Comparison of ENCODE assay signal across 11 cellular contexts in the genomic region with DNA sequence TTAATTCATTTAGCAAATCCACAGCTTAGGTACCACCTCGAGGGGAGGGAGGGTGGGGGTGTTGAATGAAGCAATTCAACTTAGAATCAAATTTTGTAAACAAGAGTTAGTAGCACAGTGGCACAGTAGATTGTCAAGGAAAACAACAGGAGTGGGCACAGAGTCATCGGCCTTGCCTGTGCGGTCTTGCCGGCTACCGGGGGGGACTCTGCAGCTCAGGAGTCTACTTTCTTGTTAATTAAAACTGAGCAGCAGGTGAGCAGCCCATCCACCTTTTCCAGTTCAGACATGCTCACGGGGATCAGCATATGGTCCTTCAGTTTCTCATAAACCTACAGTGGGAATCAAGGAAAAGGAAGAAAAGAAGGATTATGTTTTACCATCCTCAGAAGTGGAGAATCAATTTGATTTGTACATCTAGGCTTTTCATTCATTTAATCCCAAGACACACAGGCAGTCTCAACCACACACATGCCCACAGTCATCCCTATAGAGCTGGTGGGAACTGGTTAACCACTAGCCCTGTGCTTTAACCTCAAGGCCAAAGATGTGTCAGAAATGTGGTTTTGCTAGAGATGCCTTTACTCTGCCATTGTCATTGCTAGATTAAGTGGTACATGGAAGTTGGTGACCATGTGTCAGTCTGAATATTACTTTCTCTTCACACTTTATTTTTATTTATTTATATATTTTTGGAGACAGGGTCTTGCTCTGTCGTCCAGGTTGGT. TPM values are rescaled to one million over a fixed set of nuclear protein-coding genes. Genes with fewer than 3 reads are reported as not detected.
DNase-seq lines count a peak whose midpoint lies in the region; ATAC-seq, FAIRE-seq and TF ChIP-seq lines count a peak whose summit lies in the region.
"Had no signal": no experiment of that assay in that cellular context is flagged by ENCODE, and none has a peak within 500 bp of the region (broad histone marks: within the 10 kb centered on the region; RNA-seq: fewer than 3 reads in every experiment).

No MANE protein-coding gene starts in this region.

- H3K4me1 Mint-ChIP-seq in stimulated activated naive CD8-positive, alpha-beta T cell treated with anti-CD3 and anti-CD28 coated beads, Interleukin-15, amount 100 ng/mL, for 72 hours = peaks cover 5% of the 10 kb centered on the region
- H3K4me1 Mint-ChIP-seq in GM23338 = peaks cover 27% of the 10 kb centered on the region
- H3K4me1 Mint-ChIP-seq: CD4-positive, CD25-positive, alpha-beta regulatory T cell had no signal

- no peaks in the 10 kb centered on the region for H3K36me3 Mint-ChIP-seq in GM23338 (ENCODE audit: low read depth)
- H3K36me3 Mint-ChIP-seq: CD4-positive, CD25-positive, alpha-beta regulatory T cell had no signal

- H3K27ac ChIP-seq in brain microvascular endothelial cell (peak overlapping the region; percentile 93), GM23338 (ENCODE audit: low read depth) (no peak overlapping the region)

- peaks cover 10% of the 10 kb centered on the region for H3K36me3 ChIP-seq in brain microvascular endothelial cell (replicated peaks)
- H3K36me3 ChIP-seq in GM23338 (ENCODE audit: insufficient read depth) = no peaks in the 10 kb centered on the region

- in situ Hi-C loops in brain microvascular endothelial cell (cut with HindIII; ENCODE audit: low pct_ligation_motif_present, low sequenced_read_pairs) = no loop called here

- H3K4me3 Mint-ChIP-seq in stimulated activated naive CD8-positive, alpha-beta T cell treated with anti-CD3 and anti-CD28 coated beads, Interleukin-15, amount 100 ng/mL, for 72 hours = no peak overlapping the region
- H3K4me3 Mint-ChIP-seq in GM23338 = no peak overlapping the region
- H3K4me3 Mint-ChIP-seq: CD4-positive, CD25-positive, alpha-beta regulatory T cell had no signal

- no peak overlapping the region for H3K27ac Mint-ChIP-seq in stimulated activated naive CD8-positive, alpha-beta T cell treated with anti-CD3 and anti-CD28 coated beads, Interleukin-15, amount 100 ng/mL, for 72 hours
- H3K27ac Mint-ChIP-seq in GM23338 = no peak overlapping the region
- H3K27ac Mint-ChIP-seq: CD4-positive, CD25-positive, alpha-beta regulatory T cell had no signal

- H3K4me2 ChIP-seq in GM23338 = no peak overlapping the region

- DNase-seq in stimulated activated CD4-positive, alpha-beta T cell treated with anti-CD3 and anti-CD28 coated beads, Interleukin-12 subunit alpha, Interleukin-12 subunit beta, amount 100 ng/mL, for 48 hours (ENCODE audit: low read depth in 2 of 3, low spot score in 1 of 3) = peak in 2 of 3 donors; percentile 11 to 37
- no peak for DNase-seq in stimulated activated CD4-positive, alpha-beta T cell treated with anti-CD3 and anti-CD28 coated beads, Interleukin-4, amount 100 ng/mL, for 1 hour
- DNase-seq in HTR-8/SVneo (ENCODE audit: insufficient read length, low spot score) = no peak
- DNase-seq in brain microvascular endothelial cell = peak; percentile 65
- peak; percentile 37 to 75 for DNase-seq in stimulated activated naive CD8-positive, alpha-beta T cell treated with anti-CD3 and anti-CD28 coated beads, Interleukin-15, amount 100 ng/mL, for 72 hours
- DNase-seq in RKO (ENCODE audit: low spot score) = no peak
- no peak for DNase-seq in CD1c-positive myeloid dendritic cell (ENCODE audit: extremely low spot score)
- no peak for DNase-seq in GM23338 (ENCODE audit: low spot score)
- DNase-seq: CD4-positive, CD25-positive, alpha-beta regulatory T cell had no signal

- H3K27me3 ChIP-seq in brain microvascular endothelial cell (replicated peaks) (no peaks in the 10 kb centered on the region), GM23338 (ENCODE audit: insufficient read depth) (no peaks in the 10 kb centered on the region)

- peaks cover 37% of the 10 kb centered on the region for H3K27me3 Mint-ChIP-seq in stimulated activated naive CD8-positive, alpha-beta T cell treated with anti-CD3 and anti-CD28 coated beads, Interleukin-15, amount 100 ng/mL, for 72 hours
- H3K27me3 Mint-ChIP-seq in GM23338 (ENCODE audit: insufficient read depth, low read depth, poor library complexity) = no peaks in the 10 kb centered on the region

- FAIRE-seq in HTR-8/SVneo (lab: Jason Lieb, UNC) = peak; percentile 51
- FAIRE-seq: H1 had no signal

- H3K9me2 ChIP-seq in GM23338 (ENCODE audit: insufficient read depth) = no peaks in the 10 kb centered on the region

- no peak overlapping the region for H3K4me3 ChIP-seq in brain microvascular endothelial cell (ENCODE audit: low read depth, low read length)
- no peak overlapping the region for H3K4me3 ChIP-seq in GM23338
- H3K4me3 ChIP-seq: smooth muscle cell had no signal

- H3K4me1 ChIP-seq in GM23338 (ENCODE audit: insufficient read depth) = peaks cover 12% of the 10 kb centered on the region

- H2AFZ ChIP-seq in GM23338 = no peak overlapping the region

- ATAC-seq in stimulated activated naive CD8-positive, alpha-beta T cell treated with anti-CD3 and anti-CD28 coated beads, Interleukin-15, amount 100 ng/mL, for 72 hours = peak; percentile 100
- no peak for ATAC-seq in GM23338

- TF ChIP-seq CTCF in brain microvascular endothelial cell (IDR thresholded peaks at IDR 0.05; ENCODE audit: low read depth, low read length, missing control alignments) = no peak
- no peak for TF ChIP-seq CTCF in GM23338 (conservative IDR thresholded peaks at IDR 0.05; ENCODE audit: low read depth in 2 of 2)

- no peaks in the 10 kb centered on the region for H3K9me3 Mint-ChIP-seq in stimulated activated naive CD8-positive, alpha-beta T cell treated with anti-CD3 and anti-CD28 coated beads, Interleukin-15, amount 100 ng/mL, for 72 hours
- no peaks in the 10 kb centered on the region for H3K9me3 Mint-ChIP-seq in GM23338

- no peaks in the 10 kb centered on the region for H3K79me2 ChIP-seq in GM23338 (replicated peaks; ENCODE audit: insufficient read depth)

- H3F3A ChIP-seq in GM23338 (replicated peaks; ENCODE audit: low read depth) = no peaks in the 10 kb centered on the region

- no peaks in the 10 kb centered on the region for H4K20me1 ChIP-seq in GM23338 (replicated peaks; ENCODE audit: insufficient read depth)

TF ChIP-seq in GM23338, 12 proteins besides CTCF, POLR2A, EP300 and RAD21:
- TF ChIP-seq, protein P1, sequence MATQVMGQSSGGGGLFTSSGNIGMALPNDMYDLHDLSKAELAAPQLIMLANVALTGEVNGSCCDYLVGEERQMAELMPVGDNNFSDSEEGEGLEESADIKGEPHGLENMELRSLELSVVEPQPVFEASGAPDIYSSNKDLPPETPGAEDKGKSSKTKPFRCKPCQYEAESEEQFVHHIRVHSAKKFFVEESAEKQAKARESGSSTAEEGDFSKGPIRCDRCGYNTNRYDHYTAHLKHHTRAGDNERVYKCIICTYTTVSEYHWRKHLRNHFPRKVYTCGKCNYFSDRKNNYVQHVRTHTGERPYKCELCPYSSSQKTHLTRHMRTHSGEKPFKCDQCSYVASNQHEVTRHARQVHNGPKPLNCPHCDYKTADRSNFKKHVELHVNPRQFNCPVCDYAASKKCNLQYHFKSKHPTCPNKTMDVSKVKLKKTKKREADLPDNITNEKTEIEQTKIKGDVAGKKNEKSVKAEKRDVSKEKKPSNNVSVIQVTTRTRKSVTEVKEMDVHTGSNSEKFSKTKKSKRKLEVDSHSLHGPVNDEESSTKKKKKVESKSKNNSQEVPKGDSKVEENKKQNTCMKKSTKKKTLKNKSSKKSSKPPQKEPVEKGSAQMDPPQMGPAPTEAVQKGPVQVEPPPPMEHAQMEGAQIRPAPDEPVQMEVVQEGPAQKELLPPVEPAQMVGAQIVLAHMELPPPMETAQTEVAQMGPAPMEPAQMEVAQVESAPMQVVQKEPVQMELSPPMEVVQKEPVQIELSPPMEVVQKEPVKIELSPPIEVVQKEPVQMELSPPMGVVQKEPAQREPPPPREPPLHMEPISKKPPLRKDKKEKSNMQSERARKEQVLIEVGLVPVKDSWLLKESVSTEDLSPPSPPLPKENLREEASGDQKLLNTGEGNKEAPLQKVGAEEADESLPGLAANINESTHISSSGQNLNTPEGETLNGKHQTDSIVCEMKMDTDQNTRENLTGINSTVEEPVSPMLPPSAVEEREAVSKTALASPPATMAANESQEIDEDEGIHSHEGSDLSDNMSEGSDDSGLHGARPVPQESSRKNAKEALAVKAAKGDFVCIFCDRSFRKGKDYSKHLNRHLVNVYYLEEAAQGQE (IDR thresholded peaks at IDR 0.05; ENCODE audit: unreplicated experiment) = no peak
- TF ChIP-seq CREB1 (CRISPR knock-in tag; IDR thresholded peaks at IDR 0.05; ENCODE audit: low read depth) (no peak), STAT1 (IDR thresholded peaks at IDR 0.05; ENCODE audit: unreplicated experiment) (no peak), NANOG (IDR thresholded peaks at IDR 0.05; ENCODE audit: borderline replicate concordance) (no peak), EZH2 (IDR thresholded peaks at IDR 0.05; ENCODE audit: low read depth, unreplicated experiment) (no peak), ETS1 (IDR thresholded peaks at IDR 0.05) (no peak)

RNA-seq across cellular contexts. Expression of gene BCL10, which starts 45.0 kb away (rescaled TPM):
- 23.1 and 27.8 TPM in 2 replicates for total RNA-seq in GM23338 (2014; rRNA removed; shearing (Covaris generic))
- 28.8 and 33.7 TPM in 2 replicates for polyA plus RNA-seq in GM23338 (2016; fragmentation: Nextera tagmentation; extraction: Ambion mirVana)

Comparison
In these comparisons a context has a peak if more than half of its experiments do, and no peak if none do; other contexts are left out.
1. DNase-seq: peak in stimulated activated CD4-positive, alpha-beta T cell treated with anti-CD3 and anti-CD28 coated beads, Interleukin-12 subunit alpha, Interleukin-12 subunit beta, amount 100 ng/mL, for 48 hours (2 of 3), brain microvascular endothelial cell (single experiment) and stimulated activated naive CD8-positive, alpha-beta T cell treated with anti-CD3 and anti-CD28 coated beads, Interleukin-15, amount 100 ng/mL, for 72 hours (2 of 2); none in stimulated activated CD4-positive, alpha-beta T cell treated with anti-CD3 and anti-CD28 coated beads, Interleukin-4, amount 100 ng/mL, for 1 hour (single experiment), HTR-8/SVneo (single experiment), RKO (single experiment), CD1c-positive myeloid dendritic cell (single experiment) and GM23338 (single experiment).